ENCODE assay signal across 9 cellular contexts in genomic region chr21:30434033-30434631, GRCh38. TPM values are rescaled to one million over a fixed set of nuclear protein-coding genes. Genes with fewer than 3 reads are reported as not detected.
DNase-seq lines count a peak whose midpoint lies in the region; ATAC-seq and TF ChIP-seq lines count a peak whose summit lies in the region.
"Had no signal": no experiment of that assay in that cellular context is flagged by ENCODE, and none has a peak within 500 bp of the region (broad histone marks: within the 10 kb centered on the region; RNA-seq: fewer than 3 reads in every experiment).

No MANE protein-coding gene starts in this region.

- TF ChIP-seq EP300 in esophagus muscularis mucosa (IDR thresholded peaks at IDR 0.05): no peak

- no peaks in the 10 kb centered on the region for H3K36me3 ChIP-seq in esophagus muscularis mucosa

- intact Hi-C loops in esophagus muscularis mucosa (cut with DNase I): no loop called here

- WGBS in esophagus muscularis mucosa: 46% methylated on average over 10 of the region's 10 CpGs

- TF ChIP-seq CTCF in esophagus muscularis mucosa (IDR thresholded peaks at IDR 0.05): peak in 2 of 3 experiments; percentile 32 to 40
- peak; percentile 43 for TF ChIP-seq CTCF in retinal pigment epithelial cell (conservative IDR thresholded peaks at IDR 0.05; ENCODE audit: low read depth, low read length)

- H3K27ac ChIP-seq in esophagus muscularis mucosa (replicated peaks in 1 of 4): no peak overlapping the region
- H3K27ac ChIP-seq: skin epidermis had no signal

- no peak for ATAC-seq in GM21723 (IDR thresholded peaks at IDR 0.05; ENCODE audit: unreplicated experiment)

- H3K27me3 ChIP-seq in esophagus muscularis mucosa: no peaks in the 10 kb centered on the region

- TF ChIP-seq POLR2A in esophagus muscularis mucosa (IDR thresholded peaks at IDR 0.05; ENCODE audit: low read depth): no peak

- H3K9me3 ChIP-seq in esophagus muscularis mucosa: no peaks in the 10 kb centered on the region

- no peaks in the 10 kb centered on the region for H3K4me1 ChIP-seq in esophagus muscularis mucosa

- peak; percentile 32 for DNase-seq in activated CD4-positive, alpha-beta T cell treated with anti-CD3 and anti-CD28 coated beads for 48 hours
- no peak for DNase-seq in activated CD4-positive, alpha-beta T cell treated with anti-CD3 and anti-CD28 coated beads for 4 hours
- peak; percentile 24 for DNase-seq in HK-2 (ENCODE audit: unreplicated experiment)
- DNase-seq in SHP77 (lab: John Stamatoyannopoulos, UW): peak; percentile 36 to 47
- no peak for DNase-seq in esophagus muscularis mucosa (ENCODE audit: extremely low spot score)
- no peak for DNase-seq in retinal pigment epithelial cell (ENCODE audit: low read depth)
- no peak for DNase-seq in cerebellar nuclear complex (lab: John Stamatoyannopoulos, UW)

- no peak overlapping the region for H3K4me3 ChIP-seq in esophagus muscularis mucosa
- no peak overlapping the region for H3K4me3 ChIP-seq in retinal pigment epithelial cell (ENCODE audit: low read length)
- H3K4me3 ChIP-seq: skin epidermis had no signal

RNA-seq across cellular contexts. Expression of gene KRTAP13-4, which starts 4.1 kb away (rescaled TPM):
- not detected for total RNA-seq in esophagus muscularis mucosa

RNA-seq across cellular contexts. Expression of gene KRTAP15-1, which starts 5.9 kb away (rescaled TPM):
- total RNA-seq in esophagus muscularis mucosa: not detected

RNA-seq across cellular contexts. Expression of gene KRTAP13-3, which starts 8.4 kb away (rescaled TPM):
- total RNA-seq in esophagus muscularis mucosa: not detected

RNA-seq across cellular contexts. Expression of gene KRTAP13-1, which starts 38.3 kb away (rescaled TPM):
- total RNA-seq in esophagus muscularis mucosa: not detected

RNA-seq across cellular contexts. Expression of gene KRTAP19-1, which starts 46.0 kb away (rescaled TPM):
- not detected for total RNA-seq in esophagus muscularis mucosa

Comparison
In these comparisons a context has a peak if more than half of its experiments do, and no peak if none do; other contexts are left out.
1. DNase-seq: peak in activated CD4-positive, alpha-beta T cell treated with anti-CD3 and anti-CD28 coated beads for 48 hours (single experiment), HK-2 (single experiment) and SHP77 (2 of 2); none in activated CD4-positive, alpha-beta T cell treated with anti-CD3 and anti-CD28 coated beads for 4 hours (0 of 2), esophagus muscularis mucosa (single experiment), retinal pigment epithelial cell (single experiment) and cerebellar nuclear complex (0 of 2).